Comparison of ENCODE assay signal across 17 cellular contexts in genomic region chr9:125845271-125845808, GRCh38.
"Had no signal": no experiment of that assay in that cellular context is flagged by ENCODE, and none has a peak within 500 bp of the region (broad histone marks: within the 10 kb centered on the region; RNA-seq: fewer than 3 reads in every experiment).

No MANE protein-coding gene starts in this region.

- H3K27ac Mint-ChIP-seq: stimulated activated naive CD8-positive, alpha-beta T cell treated with anti-CD3 and anti-CD28 coated beads, Interleukin-15, Interleukin-2, amounts not matched to agents 100 ng/mL and 50 ng/mL, for 24 hours had no signal

- H3K27me3 ChIP-seq: foreskin keratinocyte, spleen, upper lobe of left lung had no signal

- H3K4me1 ChIP-seq: foreskin keratinocyte, lower lobe of right lung, upper lobe of left lung had no signal

- H3K27me3 Mint-ChIP-seq: stimulated activated naive CD8-positive, alpha-beta T cell treated with anti-CD3 and anti-CD28 coated beads, Interleukin-15, Interleukin-2, amounts not matched to agents 100 ng/mL and 50 ng/mL, for 24 hours had no signal

- H3K36me3 ChIP-seq: lower lobe of right lung, spleen, upper lobe of left lung had no signal

- DNase-seq: activated CD4-positive, alpha-beta T cell treated with anti-CD3 and anti-CD28 coated beads, Interleukin-2, amount 50 U/mL, for 1 hour; activated naive CD4-positive, alpha-beta T cell treated with Interleukin-2 at 50 U/mL for 16 hours; activated T-cell treated with anti-CD3 and anti-CD28 coated beads for 4 hours; anterior cingulate cortex; cerebellar nuclear complex; effector memory CD4-positive, alpha-beta T cell; foreskin keratinocyte; glutamatergic neuron; hypothalamus; lower lobe of right lung; midbrain; spleen; T-helper 2 cell; upper lobe of left lung had no signal

- H3K9me3 Mint-ChIP-seq: neural crest cell; stimulated activated naive CD8-positive, alpha-beta T cell treated with anti-CD3 and anti-CD28 coated beads, Interleukin-15, Interleukin-2, amounts not matched to agents 100 ng/mL and 50 ng/mL, for 24 hours had no signal

- H3K4me3 ChIP-seq: lower lobe of right lung, spleen, upper lobe of left lung had no signal

- H3K9me3 ChIP-seq: lower lobe of right lung, upper lobe of left lung had no signal

- H3K4me3 Mint-ChIP-seq: neural crest cell; stimulated activated naive CD8-positive, alpha-beta T cell treated with anti-CD3 and anti-CD28 coated beads, Interleukin-15, Interleukin-2, amounts not matched to agents 100 ng/mL and 50 ng/mL, for 24 hours had no signal

- ATAC-seq: foreskin keratinocyte, lower lobe of right lung, sciatic nerve had no signal

- H3K27ac ChIP-seq: foreskin keratinocyte, lower lobe of right lung, spleen, upper lobe of left lung had no signal
